ENCODE assay signal across 8 cellular contexts in the genomic region with DNA sequence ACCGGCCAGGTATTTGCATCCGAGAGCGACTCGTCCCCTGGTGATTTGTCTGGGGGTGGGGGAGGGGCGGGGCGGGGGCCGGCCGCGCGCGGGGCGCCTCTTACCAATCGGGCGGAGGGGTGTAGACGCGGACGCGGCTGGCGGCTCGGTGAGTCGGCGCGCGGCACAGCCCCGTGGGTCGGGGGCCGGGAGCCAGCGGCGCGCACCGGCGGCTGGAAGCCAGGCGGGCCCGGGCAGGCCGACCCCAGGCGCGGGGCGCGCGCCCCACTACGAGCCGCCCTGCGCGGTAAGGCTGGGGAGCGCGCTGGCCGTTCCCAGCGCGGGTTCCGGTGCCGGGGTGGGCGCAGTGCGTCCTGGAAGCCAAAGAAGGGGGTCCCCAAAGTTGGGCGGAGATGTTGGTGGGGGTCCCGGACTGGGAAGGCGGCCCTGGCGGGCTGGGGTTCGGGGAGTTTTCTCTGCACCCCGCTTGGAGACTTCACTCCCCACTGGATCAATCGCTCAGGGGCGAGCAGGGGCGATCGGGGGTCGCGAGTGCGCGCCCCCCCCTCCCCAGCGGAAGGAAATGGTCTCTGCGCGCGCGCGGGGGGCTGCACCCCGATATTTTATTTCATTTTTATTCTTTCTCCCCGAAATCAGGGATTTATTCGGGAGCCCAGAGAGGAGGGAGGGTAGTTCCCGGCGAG. TPM values are rescaled to one million over a fixed set of nuclear protein-coding genes. Genes with fewer than 3 reads are reported as not detected.
DNase-seq lines count a peak whose midpoint lies in the region; ATAC-seq and TF ChIP-seq lines count a peak whose summit lies in the region.

A gene with protein sequence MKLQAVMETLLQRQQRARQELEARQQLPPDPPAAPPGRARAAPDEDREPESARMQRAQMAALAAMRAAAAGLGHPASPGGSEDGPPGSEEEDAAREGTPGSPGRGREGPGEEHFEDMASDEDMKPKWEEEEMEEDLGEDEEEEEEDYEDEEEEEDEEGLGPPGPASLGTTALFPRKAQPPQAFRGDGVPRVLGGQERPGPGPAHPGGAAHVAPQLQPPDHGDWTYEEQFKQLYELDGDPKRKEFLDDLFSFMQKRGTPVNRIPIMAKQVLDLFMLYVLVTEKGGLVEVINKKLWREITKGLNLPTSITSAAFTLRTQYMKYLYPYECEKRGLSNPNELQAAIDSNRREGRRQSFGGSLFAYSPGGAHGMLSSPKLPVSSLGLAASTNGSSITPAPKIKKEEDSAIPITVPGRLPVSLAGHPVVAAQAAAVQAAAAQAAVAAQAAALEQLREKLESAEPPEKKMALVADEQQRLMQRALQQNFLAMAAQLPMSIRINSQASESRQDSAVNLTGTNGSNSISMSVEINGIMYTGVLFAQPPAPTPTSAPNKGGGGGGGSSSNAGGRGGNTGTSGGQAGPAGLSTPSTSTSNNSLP (plus strand): TSS at position 124 of the 683 bp plus-strand sequence. CDS start 3,494 bp downstream, outside the sequence.

- H3K27me3 ChIP-seq in AG04450 (ENCODE audit: control insufficient read depth, insufficient read depth, low read length), result no peaks in the 10 kb centered on the region
- peaks cover 5% of the 10 kb centered on the region for H3K27me3 ChIP-seq in gastroesophageal sphincter
- no peaks in the 10 kb centered on the region for H3K27me3 ChIP-seq in ovary

- WGBS in gastroesophageal sphincter (ENCODE audit: low coverage in 1 of 2), 2 donors, result no CpG with 5 or more reads among the region's 78 CpGs
- WGBS in ovary, 3 donors, result 1% methylated on average over 15 to 78 of the region's 78 CpGs

- DNase-seq in AG04450 (ENCODE audit: low read depth, low spot score), result no peak
- peak; percentile 95 for DNase-seq in GM13977 (ENCODE audit: low spot score)
- no peak for DNase-seq in ovary
- DNase-seq in DMS79 (lab: John Stamatoyannopoulos, UW), result no peak

- peak in 1 of 2 donors; percentile 45 for TF ChIP-seq POLR2A in gastroesophageal sphincter (IDR thresholded peaks at IDR 0.05)
- no peak for TF ChIP-seq POLR2A in ovary (IDR thresholded peaks at IDR 0.05)

- ATAC-seq in HG03175 (IDR thresholded peaks at IDR 0.05; ENCODE audit: unreplicated experiment) (peak; percentile 21), gastroesophageal sphincter (peak; percentile 60), HG03432 (IDR thresholded peaks at IDR 0.05; ENCODE audit: unreplicated experiment) (no peak)

- intact Hi-C loops in ovary (cut with DNase I), result loop anchor here in 3 of 4 donors (2.0 to 10.0 kb wide), 3 partner anchors 59 to 309 kb away; a partner anchor contains a TSS

- no peaks in the 10 kb centered on the region; the same call in 1 of the 2 replicates for H3K9me3 ChIP-seq in AG04450 (ENCODE audit: control insufficient read depth, insufficient read depth, low read length)
- H3K9me3 ChIP-seq in gastroesophageal sphincter, result no peaks in the 10 kb centered on the region
- no peaks in the 10 kb centered on the region for H3K9me3 ChIP-seq in ovary

- POLR2A ChIA-PET in AG04450 (lab: Yijun Ruan, JAX), result no interaction called here

- in situ Hi-C loops in GM13977 (cut with MboI; ENCODE audit: low pct_unique_long_range_greater_than_20kb, low sequenced_read_pairs, unreplicated experiment), result loop anchor here (10.0 kb wide), 1 partner anchor 61 kb away; no protein-coding TSS in a partner anchor

- peaks cover 0 to 56% (median 11%) of the 10 kb centered on the region in 3 donors for H3K4me1 ChIP-seq in gastroesophageal sphincter
- peaks cover 5% of the 10 kb centered on the region for H3K4me1 ChIP-seq in ovary (ENCODE audit: insufficient read depth)

- TF ChIP-seq CTCF in AG04450 (IDR thresholded peaks at IDR 0.05; ENCODE audit: low read depth, low read length), result no peak
- no peak for TF ChIP-seq CTCF in GM13977 (IDR thresholded peaks at IDR 0.05; ENCODE audit: extremely low read depth, insufficient read depth, missing control alignments)
- TF ChIP-seq CTCF in WI38 (IDR thresholded peaks at IDR 0.05; ENCODE audit: low read depth, low read length), result no peak
- TF ChIP-seq CTCF in gastroesophageal sphincter (IDR thresholded peaks at IDR 0.05), result no peak
- no peak for TF ChIP-seq CTCF in ovary (IDR thresholded peaks at IDR 0.05)

- H3K36me3 ChIP-seq in gastroesophageal sphincter (peaks cover 0 to 15% of the 10 kb centered on the region in 2 donors), ovary (no peaks in the 10 kb centered on the region)

- H3K4me3 ChIP-seq in AG04450 (ENCODE audit: low read depth, low read length), result peak within 1 kb of the TSS; percentile 83
- H3K4me3 ChIP-seq in WI38 (ENCODE audit: low read depth, low read length), result peak within 1 kb of the TSS; percentile 88
- H3K4me3 ChIP-seq in gastroesophageal sphincter, result peak within 1 kb of the TSS; percentile 79 to 93
- peak within 1 kb of the TSS; percentile 93 for H3K4me3 ChIP-seq in ovary

- peak within 1 kb of the TSS; percentile 75 for H3K27ac ChIP-seq in AG04450 (ENCODE audit: low read depth, low read length)
- H3K27ac ChIP-seq in gastroesophageal sphincter, result peak within 1 kb of the TSS; percentile 68 to 89 (median 84)
- peak within 1 kb of the TSS in 1 of 2 donors; percentile 26 for H3K27ac ChIP-seq in ovary

- TF ChIP-seq EP300 in gastroesophageal sphincter (IDR thresholded peaks at IDR 0.05), result no peak
- TF ChIP-seq EP300 in ovary (IDR thresholded peaks at IDR 0.05), result no peak

- CTCF ChIA-PET in AG04450 (lab: Charles Lee), result no interaction called here

RNA-seq across cellular contexts. Expression of the gene that starts here (rescaled TPM):
- polyA plus RNA-seq in AG04450 (2011; rRNA removed) (7.6 and 12.2 TPM in 2 replicates), ovary (1 to 10 TPM; 1.1 to 1.6 TPM)
- polyA minus RNA-seq in AG04450 (2011; rRNA and poly(A)+ RNA removed), result 29.7 and 32.4 TPM in 2 replicates
- total RNA-seq in gastroesophageal sphincter (1 to 10 TPM; 3.6 to 6.2 (median 4.9) TPM), ovary (1 to 10 TPM; 2.1 to 8.1 (median 5.2) TPM)
